2 cellular contexts compared by ENCODE assay signal in genomic region chr11:65315866-65316233, GRCh38.
TF ChIP-seq lines count a peak whose summit lies in the region.

No MANE protein-coding gene starts in this region.

TF ChIP-seq in H1, 55 proteins besides CTCF, POLR2A, EP300 and RAD21:
- no peak for TF ChIP-seq RNF2 (IDR thresholded peaks at IDR 0.05; ENCODE audit: borderline replicate concordance, low read depth, low read length, missing control alignments, poor library complexity, severe bottlenecking)
- no peak for TF ChIP-seq BCL11A (IDR thresholded peaks at IDR 0.05; ENCODE audit: low read depth in 2 of 2, low read length in 2 of 2)
- TF ChIP-seq KDM1A (IDR thresholded peaks at IDR 0.05; ENCODE audit: borderline replicate concordance, low read length): peak; percentile 93
- no peak for TF ChIP-seq CTBP2 (IDR thresholded peaks at IDR 0.05; ENCODE audit: borderline replicate concordance, insufficient read depth, insufficient read length, low read length)
- no peak for TF ChIP-seq ATF2 (IDR thresholded peaks at IDR 0.05; ENCODE audit: low read length)
- no peak for TF ChIP-seq CEBPB (IDR thresholded peaks at IDR 0.05; ENCODE audit: low read depth, low read length)
- 0 out of 2 replicates have a peak, but pooled peaks have one; percentile 6 for TF ChIP-seq SP4 (IDR thresholded peaks at IDR 0.05; ENCODE audit: low read length)
- no peak for TF ChIP-seq BACH1 (IDR thresholded peaks at IDR 0.05; ENCODE audit: low read length)
- TF ChIP-seq SP2 (IDR thresholded peaks at IDR 0.05; ENCODE audit: low read length): no peak
- TF ChIP-seq RFX5 (IDR thresholded peaks at IDR 0.05; ENCODE audit: borderline replicate concordance, low read depth, low read length): no peak

TF ChIP-seq in HEK293T, 16 proteins besides CTCF, POLR2A, EP300 and RAD21:
- no peak for TF ChIP-seq CTBP1 (IDR thresholded peaks at IDR 0.05; ENCODE audit: borderline replicate concordance)
- no peak for TF ChIP-seq FOXM1 (IDR thresholded peaks at IDR 0.05; ENCODE audit: borderline replicate concordance)
- TF ChIP-seq TARDBP (IDR thresholded peaks at IDR 0.05): no peak
- no peak for TF ChIP-seq SP1 (IDR thresholded peaks at IDR 0.05)
